ENCODE assay signal across 16 cellular contexts in genomic region chr3:181729071-181729915, GRCh38. TPM values are rescaled to one million over a fixed set of nuclear protein-coding genes. Genes with fewer than 3 reads are reported as not detected.
DNase-seq lines count a peak whose midpoint lies in the region; ATAC-seq and TF ChIP-seq lines count a peak whose summit lies in the region.
"Had no signal": no experiment of that assay in that cellular context is flagged by ENCODE, and none has a peak within 500 bp of the region (broad histone marks: within the 10 kb centered on the region; RNA-seq: fewer than 3 reads in every experiment).

No MANE protein-coding gene starts in this region.

- H3K4me2 ChIP-seq in H9 (ENCODE audit: insufficient read depth, insufficient read length, low read length) = peak overlapping the region; percentile 38

- no peaks in the 10 kb centered on the region for H4K20me1 ChIP-seq in H9 (ENCODE audit: control insufficient read depth, insufficient read depth, insufficient read length)

- H3K27ac Mint-ChIP-seq in H9 (peak overlapping the region in 2 of 3 experiments; percentile 8 to 81; a peak in 3 of 7 replicates), T-cell (no peak overlapping the region)
- H3K27ac Mint-ChIP-seq: activated CD4-positive, alpha-beta memory T cell treated with anti-CD3 and anti-CD28 coated beads for 36 hours; stimulated activated effector memory CD8-positive, alpha-beta T cell treated with anti-CD3 and anti-CD28 coated beads, Interleukin-12 subunit alpha, Interleukin-12 subunit beta, amount 100 ng/mL, for 72 hours had no signal

- peaks cover 5% of the 10 kb centered on the region; the same call in 1 of the 2 replicates for H3K27me3 ChIP-seq in H9 (ENCODE audit: insufficient read depth, low read length)
- peaks cover 80% of the 10 kb centered on the region for H3K27me3 ChIP-seq in gastroesophageal sphincter
- H3K27me3 ChIP-seq: testis had no signal

- H3K27ac ChIP-seq in H9 (ENCODE audit: insufficient read length, low read depth, low read length) = no peak overlapping the region
- H3K27ac ChIP-seq in SK-N-MC = peak overlapping the region; percentile 94
- no peak overlapping the region for H3K27ac ChIP-seq in gastroesophageal sphincter
- H3K27ac ChIP-seq: neutrophil, psoas muscle, testis had no signal

- H3K4me3 ChIP-seq in SK-N-MC (peak overlapping the region; percentile 63), gastroesophageal sphincter (no peak overlapping the region)
- H3K4me3 ChIP-seq: psoas muscle, testis had no signal

- no peak for TF ChIP-seq EP300 in gastroesophageal sphincter (IDR thresholded peaks at IDR 0.05)

- H2AFZ ChIP-seq in H9 (ENCODE audit: low read length) = no peak overlapping the region

- H2BK15ac ChIP-seq in H9 (ENCODE audit: low read depth, low read length) = no peak overlapping the region

- DNase-seq in H9 (no peak), SK-N-MC (ENCODE audit: low read depth, low spot score) (no peak), globus pallidus (ENCODE audit: low spot score) (peak; percentile 60), pons (ENCODE audit: low spot score) (peak; percentile 62), T-cell (no peak)
- DNase-seq: activated CD4-positive, alpha-beta memory T cell treated with anti-CD3 and anti-CD28 coated beads for 36 hours; activated gamma-delta T cell treated with Interleukin-2 at 50 U/mL for 16 hours; activated T-cell treated with anti-CD3 and anti-CD28 coated beads, Interleukin-2, amount 50 U/mL, for 1 hour; CD4-positive, CD25-positive, alpha-beta regulatory T cell; NK-92 treated with Interleukin-12 subunit alpha and Interleukin-12 subunit beta, amount 100 ng/mL, for 24 hours; psoas muscle; testis had no signal

- H3K36me3 ChIP-seq in SK-N-MC (ENCODE audit: insufficient read depth, low read length) (no peaks in the 10 kb centered on the region), gastroesophageal sphincter (no peaks in the 10 kb centered on the region)
- H3K36me3 ChIP-seq: neutrophil had no signal

- H3K4me1 Mint-ChIP-seq in H9 (peaks cover 59 to 69% of the 10 kb centered on the region in 2 experiments), T-cell (peaks cover 9 to 17% (median 14%) of the 10 kb centered on the region in 3 donors)

- CTCF ChIA-PET in T-cell (lab: Charles Lee) = no interaction called here

- H3K4me3 Mint-ChIP-seq in H9 (peak overlapping the region in 1 of 2 experiments; percentile 26; a peak in 3 of 5 replicates), T-cell (no peak overlapping the region)
- H3K4me3 Mint-ChIP-seq: activated CD4-positive, alpha-beta memory T cell treated with anti-CD3 and anti-CD28 coated beads for 36 hours; stimulated activated effector memory CD8-positive, alpha-beta T cell treated with anti-CD3 and anti-CD28 coated beads, Interleukin-12 subunit alpha, Interleukin-12 subunit beta, amount 100 ng/mL, for 72 hours had no signal

- no peak overlapping the region for H4K91ac ChIP-seq in H9 (ENCODE audit: insufficient read length, low read depth, low read length)

- no peaks in the 10 kb centered on the region for H3K79me2 ChIP-seq in H9 (ENCODE audit: insufficient read depth, low read length)

- no peak overlapping the region for H3K23ac ChIP-seq in H9 (ENCODE audit: insufficient read length, low read depth, low read length)

- TF ChIP-seq POLR2A in gastroesophageal sphincter (IDR thresholded peaks at IDR 0.05) = no peak

- no peak overlapping the region; the same call in 1 of the 2 replicates for H3K14ac ChIP-seq in H9 (ENCODE audit: insufficient read depth, low read length)

- no peak overlapping the region for H2AK5ac ChIP-seq in H9 (ENCODE audit: insufficient read length, low read length)

- H3K9me3 ChIP-seq in H9 (ENCODE audit: control insufficient read depth, low read depth, low read length) (no peaks in the 10 kb centered on the region), SK-N-MC (ENCODE audit: low read depth, low read length) (no peaks in the 10 kb centered on the region), gastroesophageal sphincter (no peaks in the 10 kb centered on the region)
- H3K9me3 ChIP-seq: psoas muscle, testis had no signal

- H3K9ac ChIP-seq in H9 (ENCODE audit: extremely low read depth, insufficient read length, low read length) (no peak overlapping the region), SK-N-MC (ENCODE audit: insufficient read length) (peak overlapping the region; percentile 66)

- no peak overlapping the region for H4K5ac ChIP-seq in H9 (ENCODE audit: insufficient read length, low read depth, low read length)

- no peak overlapping the region for H4K8ac ChIP-seq in H9 (replicated peaks; ENCODE audit: insufficient read length, low read depth, low read length)

- WGBS in H9 (ENCODE audit: extremely low coverage, insufficient read length, low lambda C conversion rate) = no CpG with 5 or more reads among the region's 16 CpGs
- 14 to 18% methylated on average over 13 to 15 of the region's 16 CpGs for WGBS in gastroesophageal sphincter (ENCODE audit: low coverage in 1 of 2), 2 donors

- H3T11ph ChIP-seq in H9 (ENCODE audit: low read length) = no peak overlapping the region

- H3K4me1 ChIP-seq in H9 (ENCODE audit: insufficient read depth, low read length) = peaks cover 23% of the 10 kb centered on the region
- H3K4me1 ChIP-seq in gastroesophageal sphincter = peaks cover 0 to 29% (median 4%) of the 10 kb centered on the region in 3 donors

- H3K9me3 Mint-ChIP-seq in H9 = no peaks in the 10 kb centered on the region; a peak in 1 of 5 replicates
- H3K9me3 Mint-ChIP-seq in T-cell = peaks cover 5 to 12% (median 7%) of the 10 kb centered on the region in 3 donors

- ATAC-seq in gastroesophageal sphincter (no peak), T-cell (replicated peaks in 1 of 4) (no peak), HG02571 (IDR thresholded peaks at IDR 0.05; ENCODE audit: unreplicated experiment) (no peak)
- ATAC-seq: psoas muscle; stimulated activated effector memory CD8-positive, alpha-beta T cell treated with anti-CD3 and anti-CD28 coated beads, Interleukin-12 subunit alpha, Interleukin-12 subunit beta, amount 100 ng/mL, for 72 hours had no signal

- no peak overlapping the region for H3K18ac ChIP-seq in H9 (ENCODE audit: insufficient read length, low read depth, low read length)

- H3K36me3 Mint-ChIP-seq in H9 (ENCODE audit: insufficient read depth in 1 of 3, low read depth in 3 of 3) = peaks cover 0 to 2% (median 1%) of the 10 kb centered on the region in 3 experiments; a peak in 3 of 7 replicates
- H3K36me3 Mint-ChIP-seq in T-cell = peaks cover 2% of the 10 kb centered on the region
- H3K36me3 Mint-ChIP-seq: stimulated activated effector memory CD8-positive, alpha-beta T cell treated with anti-CD3 and anti-CD28 coated beads, Interleukin-12 subunit alpha, Interleukin-12 subunit beta, amount 100 ng/mL, for 72 hours had no signal

- TF ChIP-seq CTCF in H9 (conservative IDR thresholded peaks at IDR 0.05) (no peak), gastroesophageal sphincter (IDR thresholded peaks at IDR 0.05) (no peak)

- H3K27me3 Mint-ChIP-seq in H9 (ENCODE audit: low read depth) (peaks cover 13% of the 10 kb centered on the region), T-cell (peaks cover 60 to 71% of the 10 kb centered on the region in 2 donors)

- no peak overlapping the region for H3K56ac ChIP-seq in H9 (ENCODE audit: insufficient read length, low read depth, low read length)

- H3K23me2 ChIP-seq in H9 (ENCODE audit: insufficient read length, low read depth, low read length, poor library complexity, severe bottlenecking) = peaks cover 28% of the 10 kb centered on the region

- H2BK12ac ChIP-seq in H9 (ENCODE audit: insufficient read length, low read depth, low read length) = no peak overlapping the region

- H2BK5ac ChIP-seq in H9 (ENCODE audit: insufficient read length, low read length) = no peak overlapping the region

- POLR2A ChIA-PET in T-cell (lab: Charles Lee) = interaction anchor here in 1 of 2 donors (0.6 kb wide), 1 partner anchor 1114 kb away, joined by 3 read pairs; no protein-coding TSS in a partner anchor

- no peak overlapping the region for H3K4ac ChIP-seq in H9 (ENCODE audit: low read depth, low read length)

- H2BK120ac ChIP-seq in H9 (ENCODE audit: low read depth, low read length, poor library complexity, severe bottlenecking) = no peak overlapping the region

- H3K79me1 ChIP-seq in H9 (ENCODE audit: insufficient read depth, low read depth, low read length, poor library complexity, severe bottlenecking) = no peaks in the 10 kb centered on the region

- no peak overlapping the region for H2BK20ac ChIP-seq in H9 (ENCODE audit: low read depth, low read length, poor library complexity, severe bottlenecking)

RNA-seq across cellular contexts. Expression of gene SOX2, which starts 17.6 kb away (rescaled TPM):
- 307 and 316 TPM in 2 replicates for total RNA-seq in H9 (2021)
- total RNA-seq in gastroesophageal sphincter = 1 to 10 TPM; 3.1 to 9.9 (median 5.7) TPM
- under 1 TPM in 3 of 5 donors, not detected in 2; 0.18 to 0.28 (median 0.26) TPM for total RNA-seq in T-cell
- total RNA-seq: activated CD4-positive, alpha-beta memory T cell treated with anti-CD3 and anti-CD28 coated beads for 36 hours; CD4-positive, CD25-positive, alpha-beta regulatory T cell; psoas muscle had no signal

Comparison
In these comparisons a context has a peak if more than half of its experiments do, and no peak if none do; other contexts are left out.
1. DNase-seq: peak in globus pallidus (single experiment) and pons (single experiment); none in H9 (single experiment), SK-N-MC (single experiment) and T-cell (0 of 34).
2. H3K27ac Mint-ChIP-seq: peak in H9 (2 of 3); none in T-cell (0 of 2).
3. RNA of gene SOX2, which starts 17.6 kb away (total RNA-seq): 307 to 316 TPM in H9; 3.1 to 9.9 TPM in gastroesophageal sphincter and 0.18 to 0.28 TPM in T-cell; every median in the first group is over 10 times any median in the second.